Comparison of ENCODE assay signal across 9 cellular contexts in the genomic region with DNA sequence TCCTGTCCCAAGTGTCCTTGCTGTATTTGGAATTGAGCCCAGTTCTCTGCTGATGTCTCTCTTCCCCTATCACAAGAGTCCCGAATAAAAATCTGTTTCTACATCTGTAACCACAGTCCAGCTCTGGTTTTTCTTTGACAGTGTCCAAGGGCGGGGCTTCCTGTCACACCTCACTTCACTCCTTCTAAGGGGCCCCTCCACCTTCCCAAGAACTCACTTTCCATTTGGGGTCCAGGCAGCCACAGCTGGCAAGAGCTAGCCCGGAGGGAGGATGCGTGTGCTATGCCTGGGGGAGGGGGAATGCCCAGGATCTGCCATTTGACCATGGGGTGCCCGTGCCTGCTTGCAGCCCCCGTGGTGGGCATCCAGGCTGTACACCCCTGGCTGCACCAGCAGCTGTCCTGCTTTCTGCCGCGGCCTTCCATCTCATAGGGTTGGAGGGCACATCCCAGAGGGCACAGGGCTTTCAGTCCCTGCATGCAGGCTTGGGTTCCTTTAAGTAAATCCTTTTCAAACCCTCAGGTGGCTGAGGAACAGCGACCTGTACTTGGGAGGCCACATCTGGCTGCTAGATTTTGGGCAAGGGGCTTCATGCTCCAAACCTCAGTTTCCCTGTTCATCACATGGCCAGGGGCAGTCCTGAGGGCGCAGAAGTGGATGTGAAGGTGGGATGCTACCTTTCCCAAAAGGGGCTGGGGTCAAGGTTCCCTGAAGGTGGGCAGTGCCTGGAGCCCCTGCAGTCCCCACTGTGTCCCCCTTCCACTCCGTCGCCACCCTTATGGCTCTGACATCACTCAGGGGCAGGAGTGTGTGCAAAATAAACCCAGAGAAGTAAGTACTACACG. TPM values are rescaled to one million over a fixed set of nuclear protein-coding genes. Genes with fewer than 3 reads are reported as not detected.
A peak's percentile ranks its signal among the peaks of the same experiment; 100 is the strongest.
DNase-seq lines count a peak whose midpoint lies in the region; TF ChIP-seq lines count a peak whose summit lies in the region.
"Had no signal": no experiment of that assay in that cellular context is flagged by ENCODE, and none has a peak within 500 bp of the region (broad histone marks: within the 10 kb centered on the region; RNA-seq: fewer than 3 reads in every experiment).

No MANE protein-coding gene starts in this region.

- H2AFZ ChIP-seq in OCI-LY7 (ENCODE audit: low read length): no peak overlapping the region

- peaks cover 11% of the 10 kb centered on the region; the same call in 1 of the 2 replicates for H3K79me2 ChIP-seq in DOHH2 (ENCODE audit: control insufficient read depth, low read length)
- H3K79me2 ChIP-seq in OCI-LY7 (ENCODE audit: insufficient read depth, low read depth, low read length): no peaks in the 10 kb centered on the region

- WGBS in endodermal cell (ENCODE audit: insufficient coverage in 1 of 2, insufficient read length in 1 of 2), 2 experiments: 81 to 84% methylated on average over 8 to 13 of the region's 13 CpGs

- H3K9me3 ChIP-seq in DOHH2 (ENCODE audit: control insufficient read depth, insufficient read depth, low read length) (no peaks in the 10 kb centered on the region), OCI-LY7 (ENCODE audit: low read length) (no peaks in the 10 kb centered on the region), endodermal cell (ENCODE audit: control insufficient read depth, low read length) (no peaks in the 10 kb centered on the region)

- H3K9ac ChIP-seq in endodermal cell (ENCODE audit: extremely low read depth, low read length, poor library complexity, severe bottlenecking): no peak overlapping the region

- H4K20me1 ChIP-seq in DOHH2 (ENCODE audit: control insufficient read depth, insufficient read depth, low read depth, low read length) (no peaks in the 10 kb centered on the region), OCI-LY7 (ENCODE audit: insufficient read depth, low read length) (no peaks in the 10 kb centered on the region)

- peak overlapping the region; percentile 80 for H3K4me3 ChIP-seq in DOHH2 (ENCODE audit: low read length)
- peak overlapping the region; percentile 19 for H3K4me3 ChIP-seq in OCI-LY7 (ENCODE audit: low read depth, low read length, poor library complexity, severe bottlenecking)
- no peak overlapping the region for H3K4me3 ChIP-seq in endodermal cell (ENCODE audit: low read length)

- H3F3A ChIP-seq in DOHH2 (ENCODE audit: control insufficient read depth, insufficient read depth): peaks cover 16% of the 10 kb centered on the region; the same call in 1 of the 2 replicates

- peak overlapping the region; percentile 93 for H3K27ac ChIP-seq in DOHH2 (ENCODE audit: low read depth, low read length)
- peak overlapping the region; percentile 87 for H3K27ac ChIP-seq in OCI-LY7 (ENCODE audit: low read depth, low read length, poor library complexity, severe bottlenecking)
- no peak overlapping the region for H3K27ac ChIP-seq in endodermal cell (ENCODE audit: low read depth, low read length)

- POLR2A ChIA-PET in OCI-LY7 (lab: Charles Lee): interaction anchor here (1.0 kb wide), 1 partner anchor 56 kb away, joined by 3 read pairs; no protein-coding TSS in a partner anchor

- CTCF ChIA-PET in OCI-LY7 (lab: Charles Lee; ENCODE audit: unreplicated experiment): no interaction called here

- H3K4me1 ChIP-seq in DOHH2 (ENCODE audit: control insufficient read depth, low read length): peaks cover 67% of the 10 kb centered on the region
- H3K4me1 ChIP-seq in OCI-LY7 (ENCODE audit: insufficient read depth, low read length, poor library complexity, severe bottlenecking): peaks cover 64% of the 10 kb centered on the region
- peaks cover 7% of the 10 kb centered on the region for H3K4me1 ChIP-seq in endodermal cell (ENCODE audit: control insufficient read depth, insufficient read depth, low read length)

- H3K4me2 ChIP-seq in DOHH2 (ENCODE audit: low read length) (peak overlapping the region; percentile 96), OCI-LY7 (ENCODE audit: low read length) (peak overlapping the region; percentile 99)

- H3K27me3 ChIP-seq in DOHH2 (ENCODE audit: control insufficient read depth, low read length) (no peaks in the 10 kb centered on the region), endodermal cell (ENCODE audit: control insufficient read depth, insufficient read depth, low read length, poor library complexity, severe bottlenecking) (no peaks in the 10 kb centered on the region)

- H3K9me2 ChIP-seq in DOHH2 (replicated peaks; ENCODE audit: control insufficient read depth, low read length) (no peaks in the 10 kb centered on the region), OCI-LY7 (ENCODE audit: insufficient read depth, low read length) (no peaks in the 10 kb centered on the region)

- H3K9me3 Mint-ChIP-seq in endodermal cell: no peaks in the 10 kb centered on the region

- no peak overlapping the region for H3K27ac Mint-ChIP-seq in endodermal cell

- BruUV-seq in OCI-LY7 (replicated peaks; lab: Mats Ljungman, UMichigan): no TSS peak

- intact Hi-C loops in OCI-LY7 (cut with micrococcal nuclease; ENCODE audit: unreplicated experiment) (loop anchor here (2.0 kb wide), 1 partner anchor 91 kb away; no protein-coding TSS in a partner anchor), posterior vena cava (cut with DNase I) (loop anchor here in 1 of 2 donors (10.0 kb wide), 1 partner anchor 361 kb away; a partner anchor contains a TSS)

- no peaks in the 10 kb centered on the region for H3K36me3 Mint-ChIP-seq in endodermal cell (ENCODE audit: low read depth)

- H3K4me3 Mint-ChIP-seq in endodermal cell: peak overlapping the region; percentile 58

- DNase-seq in OCI-LY7 (ENCODE audit: low spot score) (peak; percentile 74), endodermal cell (peak; percentile 46), posterior vena cava (ENCODE audit: low spot score) (peak; percentile 58), putamen (ENCODE audit: low spot score) (no peak), GM19240 (ENCODE audit: insufficient read length, low spot score) (no peak), NCI-H2107 (lab: John Stamatoyannopoulos, UW) (no peak), DMS153 (lab: John Stamatoyannopoulos, UW) (no peak)
- DNase-seq: NCI-H1417 had no signal

- peaks cover 5% of the 10 kb centered on the region for H3K4me1 Mint-ChIP-seq in endodermal cell

- TF ChIP-seq CTCF in DOHH2 (IDR thresholded peaks at IDR 0.05; ENCODE audit: low read depth, low read length, poor library complexity, severe bottlenecking) (no peak), OCI-LY7 (conservative IDR thresholded peaks at IDR 0.05; ENCODE audit: low read length) (no peak), endodermal cell (conservative IDR thresholded peaks at IDR 0.05) (no peak)

- no peaks in the 10 kb centered on the region for H3K36me3 ChIP-seq in DOHH2 (ENCODE audit: control insufficient read depth, low read length)
- no peaks in the 10 kb centered on the region for H3K36me3 ChIP-seq in OCI-LY7 (ENCODE audit: insufficient read depth, low read length)
- H3K36me3 ChIP-seq in endodermal cell (ENCODE audit: control insufficient read depth, insufficient read depth, low read length): no peaks in the 10 kb centered on the region

- H3K27me3 Mint-ChIP-seq in endodermal cell (ENCODE audit: insufficient read depth): peaks cover 4% of the 10 kb centered on the region

RNA-seq across cellular contexts. Expression of a gene that starts 2.3 kb away (rescaled TPM):
- total RNA-seq in OCI-LY7 (2014; rRNA removed; shearing (Covaris generic)): 18.4 and 26.8 TPM in 2 replicates
- total RNA-seq in OCI-LY7 (2022): 13.4 and 15.8 TPM in 2 replicates
- 10 to 100 TPM; 16.4 to 21.9 TPM for total RNA-seq in endodermal cell
- polyA plus RNA-seq in endodermal cell (2013, experiment 1 of 2): 32.1 TPM
- polyA plus RNA-seq in endodermal cell (2013, experiment 2 of 2): 29.8 TPM
- 10 to 100 TPM; 40.8 to 43.0 TPM for total RNA-seq in posterior vena cava

RNA-seq across cellular contexts. Expression of a gene that starts 35.2 kb away (rescaled TPM):
- 160 and 201 TPM in 2 replicates for total RNA-seq in OCI-LY7 (2014; rRNA removed; shearing (Covaris generic))
- total RNA-seq in OCI-LY7 (2022) (94.1 and 116 TPM in 2 replicates), endodermal cell (1 to 10 TPM; 5.1 to 5.9 TPM), posterior vena cava (1 to 10 TPM; 1.4 to 5.2 TPM)
- 3.1 TPM for polyA plus RNA-seq in endodermal cell (2013, experiment 1 of 2)
- polyA plus RNA-seq in endodermal cell (2013, experiment 2 of 2): 2.7 TPM

RNA-seq across cellular contexts. Expression of a gene that starts 40.4 kb away (rescaled TPM):
- 6.2 and 13.3 TPM in 2 replicates for total RNA-seq in OCI-LY7 (2014; rRNA removed; shearing (Covaris generic))
- 18.1 and 18.3 TPM in 2 replicates for total RNA-seq in OCI-LY7 (2022)
- 10 to 100 TPM; 24.2 to 32.0 TPM for total RNA-seq in endodermal cell
- polyA plus RNA-seq in endodermal cell (2013, experiment 1 of 2): 29.8 TPM
- polyA plus RNA-seq in endodermal cell (2013, experiment 2 of 2): 28.4 TPM
- 10 to 100 TPM; 30.6 to 39.5 TPM for total RNA-seq in posterior vena cava

Comparison
In these comparisons a context has a peak if more than half of its experiments do, and no peak if none do; other contexts are left out.
1. DNase-seq: peak in OCI-LY7 (single experiment), endodermal cell (single experiment) and posterior vena cava (single experiment); none in putamen (single experiment), GM19240 (single experiment), NCI-H2107 (single experiment) and DMS153 (single experiment).
2. RNA of a gene that starts 35.2 kb away (total RNA-seq): 94.1 to 201 TPM in OCI-LY7; 5.1 to 5.9 TPM in endodermal cell and 1.4 to 5.2 TPM in posterior vena cava; every median in the first group is over 10 times any median in the second.